In the genomic region with DNA sequence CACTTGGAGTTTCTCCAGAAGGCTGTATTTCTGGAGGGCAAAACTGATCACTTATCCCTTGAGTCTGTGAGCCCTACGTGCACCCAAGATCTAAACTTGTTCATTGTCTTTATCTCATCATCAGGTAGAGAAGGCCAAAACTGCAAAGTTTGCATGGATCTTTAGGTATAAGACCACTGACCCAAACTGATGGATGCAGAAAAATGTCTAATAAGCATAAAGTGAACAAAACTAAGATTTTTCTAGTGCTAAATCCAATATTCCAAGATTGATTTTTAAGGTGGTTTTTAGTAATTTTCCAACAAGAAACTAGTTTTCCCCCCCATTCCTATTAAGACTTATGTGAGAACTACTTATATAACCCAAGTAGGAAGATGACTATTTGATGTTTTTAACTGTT, we compare ENCODE assay signal across 32 cellular contexts. TPM values are rescaled to one million over a fixed set of nuclear protein-coding genes. Genes with fewer than 3 reads are reported as not detected.
"Had no signal": no experiment of that assay in that cellular context is flagged by ENCODE, and none has a peak within 500 bp of the region (broad histone marks: within the 10 kb centered on the region; RNA-seq: fewer than 3 reads in every experiment).

No MANE protein-coding gene starts in this region.

- H3K27ac Mint-ChIP-seq: activated CD4-positive, alpha-beta T cell treated with anti-CD3 and anti-CD28 coated beads, Interleukin-2, amount 10 ng/mL, durations not matched to agents 24 days and 14 days; activated CD8-positive, alpha-beta T cell treated with anti-CD3 and anti-CD28 coated beads, Interleukin-2, amount 10 ng/mL, durations not matched to agents 7 days and 5 days; activated naive CD4-positive, alpha-beta T cell treated with anti-CD3 and anti-CD28 coated beads, Interleukin-2, amount 10 ng/mL, durations not matched to agents 7 days and 5 days; activated naive CD8-positive, alpha-beta T cell; activated naive CD8-positive, alpha-beta T cell treated with anti-CD3 and anti-CD28 coated beads, Interleukin-2, amount 50 U/mL, for 24 hours; activated T-helper 1 cell treated with anti-CD3 and anti-CD28 coated beads, Interleukin-12 subunit alpha, Interleukin-12 subunit beta, Interleukin-2, Interleukin-4 antibody, amounts not matched to agents 30 ng/mL and 10 ng/mL and 1 ng/mL, durations not matched to agents 14 hours and 24 hours and 36 hours; T-helper 1 cell treated with Interleukin-12 subunit alpha and Interleukin-12 subunit beta and Interleukin-4 antibody, amounts not matched to agents 30 μg/mL and 1 μg/mL, for 36 hours; T-helper 2 cell treated with Interferon-gamma antibody and Interleukin-4, amounts not matched to agents 5 μg/mL and 100 μg/mL, for 36 hours had no signal

- ATAC-seq: activated CD8-positive, alpha-beta T cell treated with anti-CD3 and anti-CD28 coated beads, Interleukin-2, amount 10 ng/mL, durations not matched to agents 7 days and 5 days; activated naive CD8-positive, alpha-beta T cell treated with anti-CD3 and anti-CD28 coated beads, Interleukin-2, amount 50 U/mL, for 24 hours; activated T-cell treated with anti-CD3 and anti-CD28 coated beads, Interleukin-2, amount 50 U/mL, for 4 hours; Panc1 had no signal

- H3K4me3 ChIP-seq: cardiac muscle cell had no signal

- H3K4me1 Mint-ChIP-seq: central memory CD8-positive, alpha-beta T cell had no signal

- FAIRE-seq: TTC549 had no signal

- H3K36me3 ChIP-seq: cardiac muscle cell had no signal

- H3K27ac ChIP-seq: cardiac muscle cell, SJCRH30, SK-N-MC had no signal

- DNase-seq: activated CD4-positive, alpha-beta T cell treated with anti-CD3 and anti-CD28 coated beads, Interleukin-2, amount 10 ng/mL, durations not matched to agents 24 days and 14 days; activated CD4-positive, alpha-beta T cell treated with anti-CD3 and anti-CD28 coated beads, Interleukin-2, amount 50 U/mL, for 48 hours; activated CD8-positive, alpha-beta memory T cell treated with anti-CD3 and anti-CD28 coated beads, Interleukin-2, amount 50 U/mL, for 4 hours; activated CD8-positive, alpha-beta T cell treated with anti-CD3 and anti-CD28 coated beads, Interleukin-2, amount 10 ng/mL, durations not matched to agents 7 days and 5 days; activated gamma-delta T cell treated with Interleukin-2 at 50 U/mL for 16 hours; activated naive CD4-positive, alpha-beta T cell treated with anti-CD3 and anti-CD28 coated beads, Interleukin-2, amount 10 ng/mL, durations not matched to agents 7 days and 5 days; activated naive CD8-positive, alpha-beta T cell treated with anti-CD3 and anti-CD28 coated beads, Interleukin-2, amount 50 U/mL, for 24 hours; activated T-cell treated with anti-CD3 and anti-CD28 coated beads for 4 hours; activated T-cell treated with anti-CD3 and anti-CD28 coated beads, Interleukin-2, amount 50 U/mL, for 4 hours; anterior cingulate cortex; Kasumi-1; KBM-7; MM.1S; NCI-H1105; NCI-H1417 treated with DMSO at 0.1 percent for 48 hours; NCI-H1930; NCI-H2081 treated with DMSO at 0.1 percent for 48 hours; NCI-H345; NCI-H524 treated with DMSO at 0.1 percent for 48 hours; SHP77; SJCRH30 had no signal

- H3K9me3 Mint-ChIP-seq: activated CD4-positive, alpha-beta T cell treated with anti-CD3 and anti-CD28 coated beads, Interleukin-2, amount 10 ng/mL, durations not matched to agents 24 days and 14 days; activated naive CD4-positive, alpha-beta T cell treated with anti-CD3 and anti-CD28 coated beads, Interleukin-2, amount 10 ng/mL, durations not matched to agents 7 days and 5 days; activated naive CD8-positive, alpha-beta T cell treated with anti-CD3 and anti-CD28 coated beads, Interleukin-2, amount 50 U/mL, for 24 hours; activated T-cell treated with anti-CD3 and anti-CD28 coated beads, Interleukin-2, amount 50 U/mL, for 4 hours; activated T-helper 1 cell treated with anti-CD3 and anti-CD28 coated beads, Interleukin-12 subunit alpha, Interleukin-12 subunit beta, Interleukin-2, Interleukin-4 antibody, amounts not matched to agents 30 ng/mL and 10 ng/mL and 1 ng/mL, durations not matched to agents 14 hours and 24 hours and 36 hours; central memory CD8-positive, alpha-beta T cell; T-helper 1 cell treated with Interleukin-12 subunit alpha and Interleukin-12 subunit beta and Interleukin-4 antibody, amounts not matched to agents 30 μg/mL and 1 μg/mL, for 36 hours; T-helper 2 cell treated with Interferon-gamma antibody and Interleukin-4, amounts not matched to agents 5 μg/mL and 100 μg/mL, for 36 hours had no signal

- H3K36me3 Mint-ChIP-seq: activated naive CD4-positive, alpha-beta T cell treated with anti-CD3 and anti-CD28 coated beads, Interleukin-2, amount 10 ng/mL, durations not matched to agents 7 days and 5 days; activated naive CD8-positive, alpha-beta T cell had no signal

- H3K4me1 ChIP-seq: SJCRH30 had no signal

- H3K4me3 Mint-ChIP-seq: activated CD4-positive, alpha-beta T cell treated with anti-CD3 and anti-CD28 coated beads, Interleukin-2, amount 10 ng/mL, durations not matched to agents 24 days and 14 days; activated CD8-positive, alpha-beta T cell treated with anti-CD3 and anti-CD28 coated beads, Interleukin-2, amount 10 ng/mL, durations not matched to agents 7 days and 5 days; activated naive CD4-positive, alpha-beta T cell treated with anti-CD3 and anti-CD28 coated beads, Interleukin-2, amount 10 ng/mL, durations not matched to agents 7 days and 5 days; activated naive CD8-positive, alpha-beta T cell; activated naive CD8-positive, alpha-beta T cell treated with anti-CD3 and anti-CD28 coated beads, Interleukin-2, amount 50 U/mL, for 24 hours; activated T-cell treated with anti-CD3 and anti-CD28 coated beads, Interleukin-2, amount 50 U/mL, for 4 hours; activated T-helper 1 cell treated with anti-CD3 and anti-CD28 coated beads, Interleukin-12 subunit alpha, Interleukin-12 subunit beta, Interleukin-2, Interleukin-4 antibody, amounts not matched to agents 30 ng/mL and 10 ng/mL and 1 ng/mL, durations not matched to agents 14 hours and 24 hours and 36 hours; central memory CD8-positive, alpha-beta T cell; T-helper 1 cell treated with Interleukin-12 subunit alpha and Interleukin-12 subunit beta and Interleukin-4 antibody, amounts not matched to agents 30 μg/mL and 1 μg/mL, for 36 hours; T-helper 2 cell treated with Interferon-gamma antibody and Interleukin-4, amounts not matched to agents 5 μg/mL and 100 μg/mL, for 36 hours had no signal

- H3K9me3 ChIP-seq: SJCRH30 had no signal

- H3K27me3 ChIP-seq: cardiac muscle cell, SJCRH30 had no signal

RNA-seq across cellular contexts. Expression of a gene that starts 2.0 kb away (rescaled TPM):
- total RNA-seq: activated CD4-positive, alpha-beta T cell treated with anti-CD3 and anti-CD28 coated beads, Interleukin-2, amount 10 ng/mL, durations not matched to agents 24 days and 14 days; activated T-cell treated with anti-CD3 and anti-CD28 coated beads, Interleukin-2, amount 50 U/mL, for 4 hours; activated T-helper 1 cell treated with anti-CD3 and anti-CD28 coated beads, Interleukin-12 subunit alpha, Interleukin-12 subunit beta, Interleukin-2, Interleukin-4 antibody, amounts not matched to agents 30 ng/mL and 10 ng/mL and 1 ng/mL, durations not matched to agents 14 hours and 24 hours and 36 hours had no signal

RNA-seq across cellular contexts. Expression of a gene that starts 42.9 kb away (rescaled TPM):
- total RNA-seq: activated CD4-positive, alpha-beta T cell treated with anti-CD3 and anti-CD28 coated beads, Interleukin-2, amount 10 ng/mL, durations not matched to agents 24 days and 14 days; activated CD8-positive, alpha-beta T cell treated with anti-CD3 and anti-CD28 coated beads, Interleukin-2, amount 10 ng/mL, durations not matched to agents 7 days and 5 days; activated T-cell treated with anti-CD3 and anti-CD28 coated beads, Interleukin-2, amount 50 U/mL, for 4 hours; activated T-helper 1 cell treated with anti-CD3 and anti-CD28 coated beads, Interleukin-12 subunit alpha, Interleukin-12 subunit beta, Interleukin-2, Interleukin-4 antibody, amounts not matched to agents 30 ng/mL and 10 ng/mL and 1 ng/mL, durations not matched to agents 14 hours and 24 hours and 36 hours; NCI-H460; RPMI7951; SJCRH30 had no signal
- polyA plus RNA-seq: cardiac muscle cell had no signal
